1 cellular context compared by ENCODE assay signal in genomic region chr11:83801799-83802198, GRCh38.
TF ChIP-seq lines count a peak whose summit lies in the region.

No MANE protein-coding gene starts in this region.

TF ChIP-seq in GM23338, 12 proteins besides CTCF, POLR2A, EP300 and RAD21 (continued from another document):
- no peak for TF ChIP-seq ZNF462 (CRISPR knock-in tag; IDR thresholded peaks at IDR 0.05)
- no peak for TF ChIP-seq ETS1 (IDR thresholded peaks at IDR 0.05)
- no peak for TF ChIP-seq NANOG (IDR thresholded peaks at IDR 0.05; ENCODE audit: borderline replicate concordance)
- no peak for TF ChIP-seq EZH2phosphoT487 (IDR thresholded peaks at IDR 0.05; ENCODE audit: unreplicated experiment)
- TF ChIP-seq ZNF331 (CRISPR knock-in tag; IDR thresholded peaks at IDR 0.05; ENCODE audit: low read depth): no peak
